1 cellular context compared by ENCODE assay signal in genomic region chr17:44184212-44184810, GRCh38.
TF ChIP-seq lines count a peak whose summit lies in the region.

No MANE protein-coding gene starts in this region.

TF ChIP-seq in HCT116, 20 proteins besides CTCF, POLR2A, EP300 and RAD21:
- TF ChIP-seq POLR2AphosphoS5 (IDR thresholded peaks at IDR 0.05; ENCODE audit: low read depth, low read length) (no peak), ZNF274 (IDR thresholded peaks at IDR 0.05; ENCODE audit: low read depth, low read length) (no peak), TCF7L2 (IDR thresholded peaks at IDR 0.05; ENCODE audit: borderline replicate concordance, extremely low read depth, insufficient read depth, insufficient read length) (no peak), ZFX (IDR thresholded peaks at IDR 0.05) (no peak), FOSL1 (IDR thresholded peaks at IDR 0.05; ENCODE audit: low read depth) (no peak), SIN3A (IDR thresholded peaks at IDR 0.05; ENCODE audit: low read depth) (no peak), CEBPB (IDR thresholded peaks at IDR 0.05; ENCODE audit: low read depth) (no peak), MAX (IDR thresholded peaks at IDR 0.05) (no peak), ZBTB33 (IDR thresholded peaks at IDR 0.05; ENCODE audit: extremely low read depth, insufficient replicate concordance, low read length) (no peak), EZH2phosphoT487 (IDR thresholded peaks at IDR 0.05; ENCODE audit: borderline replicate concordance) (no peak), EZH2 (IDR thresholded peaks at IDR 0.05) (no peak), JUND (IDR thresholded peaks at IDR 0.05) (no peak), CBX3 (IDR thresholded peaks at IDR 0.05; ENCODE audit: low read depth) (no peak), REST (IDR thresholded peaks at IDR 0.05; ENCODE audit: low read depth) (no peak), ELF1 (IDR thresholded peaks at IDR 0.05; ENCODE audit: borderline replicate concordance, low read depth) (no peak), YY1 (IDR thresholded peaks at IDR 0.05; ENCODE audit: extremely low read depth, insufficient replicate concordance, low read depth, low read length) (no peak), ATF3 (IDR thresholded peaks at IDR 0.05) (no peak), SP1 (IDR thresholded peaks at IDR 0.05; ENCODE audit: low read depth) (no peak)
TF ChIP-seq in HCT116: peak in this region for 0.
